ENCODE assay signal across 15 cellular contexts in the genomic region with DNA sequence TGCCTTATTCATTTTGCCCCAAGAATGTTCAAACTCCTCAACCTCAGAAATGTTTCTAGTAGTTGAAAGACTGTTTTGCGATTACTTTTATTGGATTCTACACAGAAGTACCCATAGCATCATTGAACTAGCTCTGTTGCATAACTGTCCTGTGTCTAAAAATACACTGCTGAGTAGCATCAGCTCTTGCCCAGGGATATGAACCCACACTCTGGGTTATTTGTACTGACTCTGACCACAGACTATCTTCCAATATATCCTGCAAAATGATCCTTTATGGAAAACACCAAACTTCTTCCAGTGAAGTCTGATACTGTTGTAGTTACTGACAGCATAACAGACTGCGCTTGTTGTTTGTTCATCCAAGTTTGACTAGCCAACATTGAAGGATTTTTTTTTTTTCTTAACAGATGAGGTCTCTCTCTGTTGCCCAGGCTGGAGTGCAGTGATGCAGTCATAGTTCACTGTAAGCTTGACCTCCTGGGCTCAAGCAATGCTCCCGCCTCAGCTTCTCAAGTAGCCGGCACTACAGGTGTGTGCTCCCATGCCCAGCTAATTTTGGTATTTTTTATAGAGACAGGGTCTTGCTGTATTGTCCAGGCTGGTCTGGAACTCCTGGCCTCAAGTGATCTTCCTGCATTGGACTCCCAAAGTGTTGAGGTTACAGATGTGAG. TPM values are rescaled to one million over a fixed set of nuclear protein-coding genes. Genes with fewer than 3 reads are reported as not detected.
DNase-seq lines count a peak whose midpoint lies in the region; ATAC-seq, FAIRE-seq and TF ChIP-seq lines count a peak whose summit lies in the region.
"Had no signal": no experiment of that assay in that cellular context is flagged by ENCODE, and none has a peak within 500 bp of the region (broad histone marks: within the 10 kb centered on the region; RNA-seq: fewer than 3 reads in every experiment).

No MANE protein-coding gene starts in this region.

- H2BK5ac ChIP-seq in IMR-90 (ENCODE audit: low read depth, low read length, poor library complexity, severe bottlenecking), result no peak overlapping the region

- FAIRE-seq in keratinocyte (lab: Jason Lieb, UNC), result peak; percentile 78

- POLR2A ChIA-PET in IMR-90 (lab: Charles Lee; ENCODE audit: unreplicated experiment), result interaction anchor here (0.6 kb wide), 1 partner anchor 142 kb away, joined by 3 read pairs; no protein-coding TSS in a partner anchor

- CTCF ChIA-PET in IMR-90 (lab: Yijun Ruan, JAX), result interaction anchor here (0.9 kb wide), 1 partner anchor 79 kb away, joined by 3 read pairs; no protein-coding TSS in a partner anchor

- ATAC-seq in IMR-90 (ENCODE audit: low read depth), result peak; percentile 56

- H2BK15ac ChIP-seq in IMR-90 (ENCODE audit: low read depth, low read length), result no peak overlapping the region

- no peaks in the 10 kb centered on the region for H3K9me2 ChIP-seq in MM.1S (replicated peaks; ENCODE audit: insufficient read depth, low read length)

- H2AK9ac ChIP-seq in IMR-90 (replicated peaks; ENCODE audit: low read depth, low read length, poor library complexity), result no peak overlapping the region

- no peak for TF ChIP-seq RAD21 in IMR-90 (IDR thresholded peaks at IDR 0.05; ENCODE audit: low read length)

- no peak overlapping the region for H3K18ac ChIP-seq in IMR-90 (ENCODE audit: low read depth, low read length)

- no peak overlapping the region for H3K56ac ChIP-seq in IMR-90 (ENCODE audit: extremely low read depth, insufficient read depth, low read length)

- H3K79me2 ChIP-seq in keratinocyte (ENCODE audit: control insufficient read depth, insufficient read depth, low read length) (peaks cover 8% of the 10 kb centered on the region), MM.1S (ENCODE audit: low read length) (no peaks in the 10 kb centered on the region)

- H4K5ac ChIP-seq in IMR-90 (ENCODE audit: low read depth, low read length), result no peak overlapping the region

- no peaks in the 10 kb centered on the region for H3K27me3 ChIP-seq in IMR-90 (ENCODE audit: control insufficient read depth, insufficient read depth, low read length)
- no peaks in the 10 kb centered on the region for H3K27me3 ChIP-seq in keratinocyte (ENCODE audit: control insufficient read depth, extremely low read depth, insufficient read depth, low read length)
- no peaks in the 10 kb centered on the region for H3K27me3 ChIP-seq in colonic mucosa
- H3K27me3 ChIP-seq in MM.1S (replicated peaks; ENCODE audit: insufficient read depth, low read length), result no peaks in the 10 kb centered on the region
- H3K27me3 ChIP-seq: ascending aorta, tibial artery had no signal

- H3K9ac ChIP-seq in IMR-90 (ENCODE audit: low read depth, low read length) (no peak overlapping the region), keratinocyte (ENCODE audit: control insufficient read depth, extremely low read depth, insufficient read depth, low read length) (no peak overlapping the region), colonic mucosa (ENCODE audit: low read depth in 2 of 2, low read length in 2 of 2) (no peak overlapping the region), MM.1S (ENCODE audit: low read length) (no peak overlapping the region)

- H3K27ac ChIP-seq in IMR-90 (ENCODE audit: insufficient read depth, low read length), result no peak overlapping the region
- H3K27ac ChIP-seq in keratinocyte (ENCODE audit: control insufficient read depth, insufficient read depth, low read length), result no peak overlapping the region
- no peak overlapping the region for H3K27ac ChIP-seq in colonic mucosa
- H3K27ac ChIP-seq in MM.1S (ENCODE audit: low read length), result no peak overlapping the region
- H3K27ac ChIP-seq: ascending aorta, tibial artery had no signal

- H3K4me1 ChIP-seq in IMR-90 (ENCODE audit: control insufficient read depth, insufficient read depth, low read length) (peaks cover 4% of the 10 kb centered on the region; the same call in 1 of the 2 replicates), keratinocyte (ENCODE audit: control insufficient read depth, extremely low read depth, insufficient read depth, low read length) (peaks cover 10% of the 10 kb centered on the region), colonic mucosa (no peaks in the 10 kb centered on the region), MM.1S (ENCODE audit: low read length) (no peaks in the 10 kb centered on the region)
- H3K4me1 ChIP-seq: ascending aorta had no signal

- H3K4me2 ChIP-seq in IMR-90 (ENCODE audit: low read depth, low read length) (no peak overlapping the region), keratinocyte (ENCODE audit: control insufficient read depth, extremely low read depth, insufficient read depth, low read depth, low read length) (no peak overlapping the region), MM.1S (ENCODE audit: low read depth, low read length) (no peak overlapping the region)

- no peak overlapping the region for H3K23ac ChIP-seq in IMR-90 (ENCODE audit: low read depth, low read length)

- DNase-seq in IMR-90, result peak; percentile 58
- peak; percentile 75 for DNase-seq in cerebellar cortex (ENCODE audit: low spot score)
- no peak for DNase-seq in keratinocyte (ENCODE audit: low read depth, low spot score)
- peak; percentile 76 for DNase-seq in superior temporal gyrus (ENCODE audit: extremely low spot score)
- no peak for DNase-seq in RPMI8226
- no peak for DNase-seq in colonic mucosa
- no peak for DNase-seq in MM.1S
- DNase-seq: activated CD4-positive, alpha-beta memory T cell treated with anti-CD3 and anti-CD28 coated beads, Interleukin-2, amount 10 ng/mL, durations not matched to agents 7 days and 5 days; CD4-positive, alpha-beta memory T cell; effector CD4-positive, alpha-beta T cell; NCI-H1105; NCI-H226; posterior cingulate gyrus; tibial artery had no signal

- H3K4me3 ChIP-seq in IMR-90 (ENCODE audit: insufficient read depth, low read depth, low read length) (no peak overlapping the region), keratinocyte (ENCODE audit: control insufficient read depth in 2 of 3, extremely low read depth in 1 of 3, insufficient read depth in 2 of 3, low read depth in 1 of 3, low read length in 3 of 3) (no peak overlapping the region), colonic mucosa (no peak overlapping the region), MM.1S (ENCODE audit: low read length) (no peak overlapping the region)
- H3K4me3 ChIP-seq: ascending aorta, tibial artery had no signal

- H4K20me1 ChIP-seq in IMR-90 (ENCODE audit: insufficient read depth, low read length) (peaks cover 26% of the 10 kb centered on the region), keratinocyte (ENCODE audit: control insufficient read depth, extremely low read depth, insufficient read depth, low read length) (no peaks in the 10 kb centered on the region), MM.1S (ENCODE audit: insufficient read depth, low read length) (no peaks in the 10 kb centered on the region)

- no peaks in the 10 kb centered on the region for H3F3A ChIP-seq in MM.1S (ENCODE audit: insufficient read depth, low read length)

- H3K36me3 ChIP-seq in IMR-90 (ENCODE audit: control insufficient read depth, insufficient read depth, low read length), result no peaks in the 10 kb centered on the region
- H3K36me3 ChIP-seq in keratinocyte (ENCODE audit: control insufficient read depth in 2 of 2, extremely low read depth in 1 of 2, insufficient read depth in 2 of 2, low read length in 2 of 2), result no peaks in the 10 kb centered on the region
- H3K36me3 ChIP-seq in colonic mucosa, result no peaks in the 10 kb centered on the region
- H3K36me3 ChIP-seq in MM.1S (replicated peaks; ENCODE audit: insufficient read depth, low read length), result no peaks in the 10 kb centered on the region
- H3K36me3 ChIP-seq: ascending aorta, tibial artery had no signal

- H2AFZ ChIP-seq in IMR-90 (replicated peaks; ENCODE audit: low read length, poor library complexity) (no peak overlapping the region), keratinocyte (ENCODE audit: control insufficient read depth, low read length) (no peak overlapping the region), MM.1S (ENCODE audit: low read length) (no peak overlapping the region)

- in situ Hi-C loops in IMR-90 (cut with MboI; ENCODE audit: low sequenced_read_pairs), result no loop called here

- no peak overlapping the region for H3K14ac ChIP-seq in IMR-90 (replicated peaks; ENCODE audit: low read depth, low read length)

- no TSS peak for BruUV-seq in IMR-90 (replicated peaks; lab: Mats Ljungman, UMichigan)

- dilution Hi-C loops in IMR-90 (cut with HindIII; ENCODE audit: low sequenced_read_pairs, unreplicated experiment) (no loop called here), keratinocyte (cut with MboI; ENCODE audit: extremely low pct_ligation_motif_present, low sequenced_read_pairs) (no loop called here)

- intact Hi-C loops in IMR-90 (cut with micrococcal nuclease), result no loop called here
- intact Hi-C loops in colonic mucosa (cut with DNase I), result no loop called here

- no peak overlapping the region for H2BK120ac ChIP-seq in IMR-90 (ENCODE audit: low read depth, low read length)

- H2BK20ac ChIP-seq in IMR-90 (ENCODE audit: low read depth, low read length), result no peak overlapping the region

- H3K4ac ChIP-seq in IMR-90 (ENCODE audit: low read depth, low read length), result no peak overlapping the region

- H4K91ac ChIP-seq in IMR-90 (ENCODE audit: insufficient read depth, low read depth, low read length), result no peak overlapping the region

- H3K9me1 ChIP-seq in IMR-90 (ENCODE audit: insufficient read depth, low read length) (peaks cover 2% of the 10 kb centered on the region; the same call in 1 of the 2 replicates), keratinocyte (ENCODE audit: control insufficient read depth, extremely low read depth, insufficient read depth, low read length) (no peaks in the 10 kb centered on the region)

- WGBS in IMR-90 (ENCODE audit: extremely low coverage in 2 of 2, insufficient read length in 1 of 2), 2 experiments, result 100% methylated on average over 1 of the region's 4 CpGs; no CpG with 5 or more reads in 1 of the 2 experiments

- TF ChIP-seq CTCF in IMR-90 (conservative IDR thresholded peaks at IDR 0.05; ENCODE audit: low read depth, low read length) (no peak), keratinocyte (optimal IDR thresholded peaks at IDR 0.05 in 1 of 3, IDR thresholded peaks at IDR 0.05 in 1 of 3, conservative IDR thresholded peaks at IDR 0.05 in 1 of 3; ENCODE audit: extremely low read depth in 1 of 3, insufficient read depth in 2 of 3, low read length in 3 of 3) (no peak), colonic mucosa (IDR thresholded peaks at IDR 0.05) (no peak), MM.1S (IDR thresholded peaks at IDR 0.05; ENCODE audit: low read length) (no peak)

- H3K9me3 ChIP-seq in IMR-90 (ENCODE audit: control insufficient read depth, insufficient read depth, low read length) (no peaks in the 10 kb centered on the region), keratinocyte (ENCODE audit: control insufficient read depth, low read depth, low read length) (no peaks in the 10 kb centered on the region), colonic mucosa (no peaks in the 10 kb centered on the region), MM.1S (replicated peaks; ENCODE audit: insufficient read depth, low read length) (no peaks in the 10 kb centered on the region)
- H3K9me3 ChIP-seq: ascending aorta, tibial artery had no signal

- no peak overlapping the region for H2AK5ac ChIP-seq in IMR-90 (ENCODE audit: low read depth, low read length)

- no peak overlapping the region for H4K8ac ChIP-seq in IMR-90 (ENCODE audit: low read depth in 2 of 2, low read length in 2 of 2)

- TF ChIP-seq POLR2A in IMR-90 (IDR thresholded peaks at IDR 0.05; ENCODE audit: low read depth, low read length), result no peak

- H3K79me1 ChIP-seq in IMR-90 (ENCODE audit: low read depth in 1 of 2, low read length in 2 of 2), result peaks cover 16 to 25% of the 10 kb centered on the region in 2 experiments

RNA-seq across cellular contexts. Expression of gene TULP4, which starts 49.8 kb away (rescaled TPM):
- 30.6 and 51.9 TPM in 2 replicates for total RNA-seq in IMR-90 (2012; rRNA removed)
- polyA plus RNA-seq in IMR-90 (2012; rRNA removed), result 7.3 and 8.1 TPM in 2 replicates
- polyA plus RNA-seq in IMR-90 (2012; cell fraction: cytosol; rRNA removed), result 1.8 and 3.7 TPM in 2 replicates
- polyA plus RNA-seq in IMR-90 (2012; cell fraction: nucleus; rRNA removed; ENCODE audit: low replicate concordance), result 5.3 and 6.1 TPM in 2 replicates
- polyA plus RNA-seq in keratinocyte, result 7.9 to 22.1 TPM (median 13.1 TPM) in 3 replicates
- polyA plus RNA-seq in keratinocyte (2011; ENCODE audit: low read depth), result 39.9 TPM
- polyA plus RNA-seq in keratinocyte (2011; cell fraction: cytosol; rRNA removed), result 13.9 and 15.4 TPM in 2 replicates
- 34.3 and 35.4 TPM in 2 replicates for polyA plus RNA-seq in keratinocyte (2011; cell fraction: nucleus; rRNA removed)
- polyA plus RNA-seq in keratinocyte (2012; ENCODE audit: low replicate concordance), result 12.3 and 25.5 TPM in 2 replicates
- 68.5 to 134 TPM (median 92.3 TPM) in 3 replicates for polyA minus RNA-seq in keratinocyte
- polyA minus RNA-seq in keratinocyte (2011; cell fraction: cytosol; rRNA and poly(A)+ RNA removed), result 90.9 TPM
- 56.6 and 99.2 TPM in 2 replicates for polyA minus RNA-seq in keratinocyte (2011; cell fraction: nucleus; rRNA and poly(A)+ RNA removed)
- total RNA-seq in colonic mucosa, result 10 to 100 TPM; 63.1 to 68.0 TPM

Comparison
In these comparisons a context has a peak if more than half of its experiments do, and no peak if none do; other contexts are left out.
1. DNase-seq: peak in IMR-90 (single experiment), cerebellar cortex (single experiment) and superior temporal gyrus (single experiment); none in keratinocyte (single experiment), RPMI8226 (single experiment), colonic mucosa (single experiment) and MM.1S (single experiment).